ENCODE assay signal across 1 cellular context in the genomic region with DNA sequence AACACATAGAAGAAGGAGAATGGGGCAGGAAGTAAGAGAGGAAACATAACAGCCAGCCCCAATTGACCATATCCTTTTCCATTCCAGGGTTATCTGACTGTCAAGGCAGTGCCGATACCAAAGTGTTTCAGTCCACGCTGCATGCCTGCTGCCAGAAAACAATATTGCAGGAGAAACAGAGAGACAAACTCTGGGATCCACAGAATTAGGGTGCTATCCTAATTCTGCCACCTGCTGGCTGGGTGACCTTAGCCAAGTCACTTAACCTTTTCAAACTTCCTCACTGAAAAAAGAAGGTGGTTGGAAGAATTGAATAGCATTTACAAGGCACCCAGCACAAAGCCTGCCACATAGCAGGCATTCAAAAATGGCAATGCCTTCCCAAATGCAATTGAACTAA.
TF ChIP-seq lines count a peak whose summit lies in the region.

No MANE protein-coding gene starts in this region.

TF ChIP-seq in WTC11, 78 proteins besides CTCF, POLR2A, EP300 and RAD21 (continued from another document):
- TF ChIP-seq, protein P1, sequence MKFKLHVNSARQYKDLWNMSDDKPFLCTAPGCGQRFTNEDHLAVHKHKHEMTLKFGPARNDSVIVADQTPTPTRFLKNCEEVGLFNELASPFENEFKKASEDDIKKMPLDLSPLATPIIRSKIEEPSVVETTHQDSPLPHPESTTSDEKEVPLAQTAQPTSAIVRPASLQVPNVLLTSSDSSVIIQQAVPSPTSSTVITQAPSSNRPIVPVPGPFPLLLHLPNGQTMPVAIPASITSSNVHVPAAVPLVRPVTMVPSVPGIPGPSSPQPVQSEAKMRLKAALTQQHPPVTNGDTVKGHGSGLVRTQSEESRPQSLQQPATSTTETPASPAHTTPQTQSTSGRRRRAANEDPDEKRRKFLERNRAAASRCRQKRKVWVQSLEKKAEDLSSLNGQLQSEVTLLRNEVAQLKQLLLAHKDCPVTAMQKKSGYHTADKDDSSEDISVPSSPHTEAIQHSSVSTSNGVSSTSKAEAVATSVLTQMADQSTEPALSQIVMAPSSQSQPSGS (CRISPR knock-in tag; IDR thresholded peaks at IDR 0.05; ENCODE audit: borderline replicate concordance, low read depth) = no peak
